ENCODE assay signal across 18 cellular contexts in genomic region chr15:69357773-69358765, GRCh38. TPM values are rescaled to one million over a fixed set of nuclear protein-coding genes. Genes with fewer than 3 reads are reported as not detected.
DNase-seq lines count a peak whose midpoint lies in the region; ATAC-seq and TF ChIP-seq lines count a peak whose summit lies in the region.
"Had no signal": no experiment of that assay in that cellular context is flagged by ENCODE, and none has a peak within 500 bp of the region (broad histone marks: within the 10 kb centered on the region; RNA-seq: fewer than 3 reads in every experiment).

No MANE protein-coding gene starts in this region.

- H3K27ac ChIP-seq in left ventricle myocardium inferior (replicated peaks), result no peak overlapping the region
- H3K27ac ChIP-seq: psoas muscle, WERI-Rb-1 had no signal

- H3K36me3 Mint-ChIP-seq in osteocyte (ENCODE audit: unreplicated experiment), result no peaks in the 10 kb centered on the region
- H3K36me3 Mint-ChIP-seq in T-helper 17 cell (ENCODE audit: low read depth), result no peaks in the 10 kb centered on the region
- H3K36me3 Mint-ChIP-seq: memory B cell had no signal

- intact Hi-C loops in left ventricle myocardium inferior (cut with micrococcal nuclease) (no loop called here), left ventricle myocardium superior (cut with micrococcal nuclease) (no loop called here)

- no peak for ATAC-seq in T-helper 17 cell
- ATAC-seq in left ventricle myocardium superior, result no peak
- ATAC-seq: psoas muscle; stimulated activated naive CD8-positive, alpha-beta T cell treated with anti-CD3 and anti-CD28 coated beads, Interleukin-15, Interleukin-2, amounts not matched to agents 100 U/mL and 50 U/mL, for 24 hours had no signal

- H3K4me1 Mint-ChIP-seq in osteocyte (ENCODE audit: unreplicated experiment) (peaks cover 21% of the 10 kb centered on the region), T-helper 17 cell (no peaks in the 10 kb centered on the region)
- H3K4me1 Mint-ChIP-seq: memory B cell had no signal

- no peak overlapping the region for H3K4me3 Mint-ChIP-seq in osteocyte (ENCODE audit: unreplicated experiment)
- no peak overlapping the region for H3K4me3 Mint-ChIP-seq in T-helper 17 cell
- H3K4me3 Mint-ChIP-seq: memory B cell had no signal

- no peaks in the 10 kb centered on the region for H3K27me3 ChIP-seq in left ventricle myocardium inferior (ENCODE audit: low read depth)

- H3K9me3 Mint-ChIP-seq in osteocyte (ENCODE audit: unreplicated experiment), result no peaks in the 10 kb centered on the region
- H3K9me3 Mint-ChIP-seq: memory B cell had no signal

- no peak for TF ChIP-seq CTCF in fibroblast of pulmonary artery (IDR thresholded peaks at IDR 0.05; ENCODE audit: low read length, missing control alignments)
- TF ChIP-seq CTCF in osteocyte (IDR thresholded peaks at IDR 0.05), result no peak
- TF ChIP-seq CTCF in left ventricle myocardium inferior (IDR thresholded peaks at IDR 0.05; ENCODE audit: borderline replicate concordance), result no peak

- no peaks in the 10 kb centered on the region for H3K4me1 ChIP-seq in left ventricle myocardium inferior
- H3K4me1 ChIP-seq: psoas muscle had no signal

- H3K4me3 ChIP-seq in fibroblast of pulmonary artery (replicated peaks; ENCODE audit: low read depth, low read length) (no peak overlapping the region), left ventricle myocardium inferior (no peak overlapping the region)
- H3K4me3 ChIP-seq: psoas muscle had no signal

- no peaks in the 10 kb centered on the region for H3K36me3 ChIP-seq in left ventricle myocardium inferior
- H3K36me3 ChIP-seq: WERI-Rb-1 had no signal

- H3K9me3 ChIP-seq in T-helper 17 cell (ENCODE audit: control insufficient read depth, low read length, poor library complexity, severe bottlenecking), result no peaks in the 10 kb centered on the region
- H3K9me3 ChIP-seq in left ventricle myocardium inferior (replicated peaks), result no peaks in the 10 kb centered on the region
- H3K9me3 ChIP-seq: psoas muscle had no signal

- H3K27me3 Mint-ChIP-seq in osteocyte (ENCODE audit: unreplicated experiment), result no peaks in the 10 kb centered on the region
- H3K27me3 Mint-ChIP-seq in T-helper 17 cell, result peaks cover 17% of the 10 kb centered on the region

- H3K27ac Mint-ChIP-seq in osteocyte (ENCODE audit: unreplicated experiment) (peak overlapping the region; percentile 62), T-helper 17 cell (no peak overlapping the region)
- H3K27ac Mint-ChIP-seq: memory B cell had no signal

- DNase-seq in ELF-1 (ENCODE audit: low read depth, low spot score) (peak; percentile 58), SK-N-DZ (ENCODE audit: low spot score) (peak; percentile 52), fibroblast of pulmonary artery (ENCODE audit: low read depth) (peak; percentile 20), osteocyte (ENCODE audit: extremely low spot score, unreplicated experiment) (no peak), T-helper 17 cell (no peak), left ventricle myocardium inferior (no peak), middle frontal gyrus (ENCODE audit: extremely low spot score, low spot score) (no peak), left ventricle myocardium superior (no peak)
- DNase-seq: activated CD8-positive, alpha-beta memory T cell treated with anti-CD3 and anti-CD28 coated beads, Interleukin-2, amount 50 U/mL, for 48 hours; DND-41; H7; KBM-7; NCI-H187; SHP77 treated with DMSO at 0.1 percent for 48 hours; stimulated activated naive CD8-positive, alpha-beta T cell treated with anti-CD3 and anti-CD28 coated beads, Interleukin-15, Interleukin-2, amounts not matched to agents 100 U/mL and 50 U/mL, for 24 hours; WERI-Rb-1 had no signal

RNA-seq across cellular contexts. Expression of gene KIF23, which starts 56.1 kb away (rescaled TPM):
- 68.6 and 79.6 TPM in 2 replicates for polyA plus RNA-seq in SK-N-DZ (2014; cell fraction: cytosol; rRNA removed)
- 194 and 199 TPM in 2 replicates for polyA plus RNA-seq in SK-N-DZ (2014; cell fraction: nucleus; rRNA removed)
- total RNA-seq in osteocyte (12.4 and 14.0 TPM in 2 replicates), T-helper 17 cell (1 to 10 TPM; 1.6 to 4.3 TPM), left ventricle myocardium inferior (0.38 TPM), left ventricle myocardium superior (0.45 TPM)

RNA-seq across cellular contexts. Expression of gene PAQR5, which starts 59.4 kb away (rescaled TPM):
- 3.1 and 3.7 TPM in 2 replicates for polyA plus RNA-seq in SK-N-DZ (2014; cell fraction: cytosol; rRNA removed)
- polyA plus RNA-seq in SK-N-DZ (2014; cell fraction: nucleus; rRNA removed), result 2.9 and 3.6 TPM in 2 replicates
- 1.5 and 2.0 TPM in 2 replicates for total RNA-seq in osteocyte
- total RNA-seq in T-helper 17 cell, result not detected
- 0.63 TPM for total RNA-seq in left ventricle myocardium inferior
- 1.7 TPM for total RNA-seq in left ventricle myocardium superior

Comparison
In these comparisons a context has a peak if more than half of its experiments do, and no peak if none do; other contexts are left out.
1. DNase-seq: peak in ELF-1 (single experiment), SK-N-DZ (single experiment) and fibroblast of pulmonary artery (single experiment); none in osteocyte (single experiment), T-helper 17 cell (0 of 3), left ventricle myocardium inferior (single experiment), middle frontal gyrus (single experiment) and left ventricle myocardium superior (single experiment).